Comparison of ENCODE assay signal across 27 cellular contexts in genomic region chr5:91433861-91434260, GRCh38. TPM values are rescaled to one million over a fixed set of nuclear protein-coding genes. Genes with fewer than 3 reads are reported as not detected.
A peak's percentile ranks its signal among the peaks of the same experiment; 100 is the strongest.
DNase-seq lines count a peak whose midpoint lies in the region; ATAC-seq and TF ChIP-seq lines count a peak whose summit lies in the region.
"Had no signal": no experiment of that assay in that cellular context is flagged by ENCODE, and none has a peak within 500 bp of the region (broad histone marks: within the 10 kb centered on the region; RNA-seq: fewer than 3 reads in every experiment).

No MANE protein-coding gene starts in this region.

- no peak overlapping the region for H2BK15ac ChIP-seq in H9 (ENCODE audit: low read depth, low read length)

- no peak overlapping the region for H4K8ac ChIP-seq in H9 (replicated peaks; ENCODE audit: insufficient read length, low read depth, low read length)

- no peaks in the 10 kb centered on the region for H3K27me3 ChIP-seq in H9 (ENCODE audit: insufficient read depth, low read length)
- no peaks in the 10 kb centered on the region for H3K27me3 ChIP-seq in aorta (ENCODE audit: control insufficient read depth in 1 of 2, insufficient read depth in 2 of 2, low read length in 1 of 2)
- H3K27me3 ChIP-seq: BLaER1 treated with 17β-estradiol and CSF1 and Interleukin-3, amounts not matched to agents 10 nM and 100 nM; MG63; pancreas had no signal

- H3K4me1 Mint-ChIP-seq in activated T-cell treated with anti-CD3 and anti-CD28 coated beads, Interleukin-2, amount 50 U/mL, for 4 hours (ENCODE audit: low read depth), result peaks cover 32% of the 10 kb centered on the region
- H3K4me1 Mint-ChIP-seq in H9, result peaks cover 19 to 20% of the 10 kb centered on the region in 2 experiments
- peaks cover 5 to 14% of the 10 kb centered on the region in 2 donors for H3K4me1 Mint-ChIP-seq in stimulated activated naive B cell treated with anti-CD40 and anti-IgM and Interleukin-4, amounts not matched to agents 10 μg/mL and 1 μg/mL and 100 μg/mL, for 72 hours
- H3K4me1 Mint-ChIP-seq in WTC11, result peaks cover 19% of the 10 kb centered on the region
- H3K4me1 Mint-ChIP-seq: brain had no signal

- H2AFZ ChIP-seq in H9 (ENCODE audit: low read length), result no peak overlapping the region

- H2AK5ac ChIP-seq in H9 (ENCODE audit: insufficient read length, low read length), result no peak overlapping the region

- no peaks in the 10 kb centered on the region for H3K23me2 ChIP-seq in H9 (ENCODE audit: insufficient read length, low read depth, low read length, poor library complexity, severe bottlenecking)

- no peak overlapping the region for H4K5ac ChIP-seq in H9 (ENCODE audit: insufficient read length, low read depth, low read length)

- H3K23ac ChIP-seq in H9 (ENCODE audit: insufficient read length, low read depth, low read length), result no peak overlapping the region

- H3K4me1 ChIP-seq in H9 (ENCODE audit: insufficient read depth, low read length) (no peaks in the 10 kb centered on the region), aorta (ENCODE audit: control insufficient read depth in 1 of 2, insufficient read depth in 2 of 2, low read length in 2 of 2) (no peaks in the 10 kb centered on the region)
- H3K4me1 ChIP-seq: pancreas had no signal

- ATAC-seq in activated T-cell treated with anti-CD3 and anti-CD28 coated beads, Interleukin-2, amount 50 U/mL, for 4 hours, result peak; percentile 18 to 41
- ATAC-seq in activated naive CD4-positive, alpha-beta T cell treated with anti-CD3 and anti-CD28 coated beads, Interleukin-2, amount 50 U/mL, for 72 hours, result peak; percentile 39 to 47
- ATAC-seq in stimulated activated naive B cell treated with anti-CD40 and anti-IgM and Interleukin-4, amounts not matched to agents 10 μg/mL and 1 μg/mL and 100 μg/mL, for 72 hours (replicated peaks), result peak in 1 of 2 donors; percentile 29
- ATAC-seq in aorta (ENCODE audit: low FRiP score) (no peak), HG03039 (IDR thresholded peaks at IDR 0.05; ENCODE audit: unreplicated experiment) (no peak), WTC11 (no peak)
- ATAC-seq: HCT116, pancreas, right cardiac atrium had no signal

- H3K36me3 ChIP-seq in aorta (ENCODE audit: control insufficient read depth in 1 of 2, insufficient read depth in 2 of 2, low read length in 1 of 2), result no peaks in the 10 kb centered on the region
- H3K36me3 ChIP-seq: BLaER1 treated with 17β-estradiol and CSF1 and Interleukin-3, amounts not matched to agents 10 nM and 100 nM; MG63; pancreas had no signal

- no CpG with 5 or more reads among the region's 1 CpG for WGBS in H9 (ENCODE audit: extremely low coverage, insufficient read length, low lambda C conversion rate)
- WGBS in aorta, 2 donors, result 98 to 100% methylated on average over 1 of the region's 1 CpG

- H3T11ph ChIP-seq in H9 (ENCODE audit: low read length), result no peak overlapping the region

- CTCF ChIA-PET in WTC11 (lab: Charles Lee), result interaction anchor here (0.9 to 2.9 kb wide), 3 partner anchors 14 to 214 kb away, joined by 3 to 13 read pairs (median 3); no protein-coding TSS in a partner anchor

- DNase-seq in activated T-cell treated with anti-CD3 and anti-CD28 coated beads, Interleukin-2, amount 50 U/mL, for 4 hours, result no peak
- no peak for DNase-seq in activated T-cell treated with anti-CD3 and anti-CD28 coated beads, Interleukin-2, amount 50 U/mL, for 48 hours
- no peak for DNase-seq in H9
- no peak for DNase-seq in activated naive CD4-positive, alpha-beta T cell treated with anti-CD3 and anti-CD28 coated beads, Interleukin-2, amount 50 U/mL, for 72 hours (ENCODE audit: low spot score in 2 of 2)
- no peak for DNase-seq in stimulated activated naive B cell treated with anti-CD40 and anti-IgM and Interleukin-4, amounts not matched to agents 10 μg/mL and 1 μg/mL and 100 μg/mL, for 72 hours
- DNase-seq in aorta, result no peak
- no peak for DNase-seq in WTC11 (ENCODE audit: low spot score)
- DNase-seq: activated CD4-positive, CD25-positive, alpha-beta regulatory T cell treated with anti-CD3 and anti-CD28 coated beads, Interleukin-2, amount 50 U/mL, for 72 hours; activated naive CD8-positive, alpha-beta T cell treated with anti-CD3 and anti-CD28 coated beads, Interleukin-2, amount 10 ng/mL, durations not matched to agents 7 days and 5 days; DMS53; GF-D8; MG63; NCI-H1436; NCI-H2171; NCI-H524 treated with DMSO at 0.1 percent for 48 hours; pancreas; right cardiac atrium; RPMI8226; stimulated activated CD4-positive, alpha-beta T cell treated with anti-CD3 and anti-CD28 coated beads, Interleukin-12 subunit alpha, Interleukin-12 subunit beta, amount 100 ng/mL, for 4 hours; substantia nigra; T-helper 9 cell had no signal

- intact Hi-C loops in aorta (cut with DNase I), result no loop called here

- no peak overlapping the region for H2BK20ac ChIP-seq in H9 (ENCODE audit: low read depth, low read length, poor library complexity, severe bottlenecking)

- H3K56ac ChIP-seq in H9 (ENCODE audit: insufficient read length, low read depth, low read length), result no peak overlapping the region

- no peak overlapping the region for H3K4me3 ChIP-seq in aorta (ENCODE audit: low read length in 2 of 2)
- H3K4me3 ChIP-seq: BLaER1 treated with 17β-estradiol and CSF1 and Interleukin-3, amounts not matched to agents 10 nM and 100 nM; MG63; pancreas; SK-N-MC had no signal

- H3K4ac ChIP-seq in H9 (ENCODE audit: low read depth, low read length), result no peak overlapping the region

- peaks cover 5% of the 10 kb centered on the region for H3K36me3 Mint-ChIP-seq in activated T-cell treated with anti-CD3 and anti-CD28 coated beads, Interleukin-2, amount 50 U/mL, for 4 hours (ENCODE audit: insufficient read depth)
- H3K36me3 Mint-ChIP-seq in H9 (ENCODE audit: insufficient read depth in 1 of 3, low read depth in 3 of 3), result no peaks in the 10 kb centered on the region
- peaks cover 0 to 7% of the 10 kb centered on the region in 2 donors for H3K36me3 Mint-ChIP-seq in activated naive CD4-positive, alpha-beta T cell treated with anti-CD3 and anti-CD28 coated beads, Interleukin-2, amount 50 U/mL, for 72 hours
- H3K36me3 Mint-ChIP-seq in stimulated activated naive B cell treated with anti-CD40 and anti-IgM and Interleukin-4, amounts not matched to agents 10 μg/mL and 1 μg/mL and 100 μg/mL, for 72 hours, result peaks cover 5% of the 10 kb centered on the region in 2 donors
- peaks cover 5% of the 10 kb centered on the region; the same call in 1 of the 2 replicates for H3K36me3 Mint-ChIP-seq in WTC11
- H3K36me3 Mint-ChIP-seq: brain, memory B cell had no signal

- H3K79me2 ChIP-seq in H9 (ENCODE audit: insufficient read depth, low read length), result no peaks in the 10 kb centered on the region; the same call in 1 of the 2 replicates

- no peak overlapping the region for H4K91ac ChIP-seq in H9 (ENCODE audit: insufficient read length, low read depth, low read length)

- no peak overlapping the region for H3K9ac ChIP-seq in H9 (ENCODE audit: extremely low read depth, insufficient read length, low read length)
- H3K9ac ChIP-seq: BLaER1 treated with 17β-estradiol and CSF1 and Interleukin-3, amounts not matched to agents 10 nM and 100 nM had no signal

- POLR2A ChIA-PET in WTC11 (lab: Charles Lee), result no interaction called here

- no peaks in the 10 kb centered on the region for H3K79me1 ChIP-seq in H9 (ENCODE audit: insufficient read depth, low read depth, low read length, poor library complexity, severe bottlenecking)

- no peak overlapping the region for H3K27ac ChIP-seq in H9 (ENCODE audit: insufficient read length, low read depth, low read length)
- no peak overlapping the region for H3K27ac ChIP-seq in aorta (ENCODE audit: low read depth in 1 of 2, low read length in 2 of 2)
- H3K27ac ChIP-seq: BLaER1 treated with 17β-estradiol and CSF1 and Interleukin-3, amounts not matched to agents 10 nM and 100 nM; pancreas; SK-N-MC had no signal

- no peak overlapping the region for H2BK5ac ChIP-seq in H9 (ENCODE audit: insufficient read length, low read length)

- no peaks in the 10 kb centered on the region for H4K20me1 ChIP-seq in H9 (ENCODE audit: control insufficient read depth, insufficient read depth, insufficient read length)
- H4K20me1 ChIP-seq: BLaER1 treated with 17β-estradiol and CSF1 and Interleukin-3, amounts not matched to agents 10 nM and 100 nM had no signal

- no peak overlapping the region for H3K4me2 ChIP-seq in H9 (ENCODE audit: insufficient read depth, insufficient read length, low read length)

- no peak overlapping the region for H3K18ac ChIP-seq in H9 (ENCODE audit: insufficient read length, low read depth, low read length)

- no peak overlapping the region for H2BK12ac ChIP-seq in H9 (ENCODE audit: insufficient read length, low read depth, low read length)

- H3K9me3 ChIP-seq in H9 (ENCODE audit: control insufficient read depth, low read depth, low read length), result no peaks in the 10 kb centered on the region
- H3K9me3 ChIP-seq in aorta (ENCODE audit: control insufficient read depth, low read length), result peaks cover 2% of the 10 kb centered on the region
- H3K9me3 ChIP-seq: MG63, pancreas had no signal

- no peak overlapping the region for H3K14ac ChIP-seq in H9 (ENCODE audit: insufficient read depth, low read length)

- peaks cover 6% of the 10 kb centered on the region for H3K9me3 Mint-ChIP-seq in activated T-cell treated with anti-CD3 and anti-CD28 coated beads, Interleukin-2, amount 50 U/mL, for 4 hours
- H3K9me3 Mint-ChIP-seq in H9 (peaks cover 0 to 4% of the 10 kb centered on the region in 2 experiments; a peak in 2 of 5 replicates), WTC11 (peaks cover 17% of the 10 kb centered on the region)
- H3K9me3 Mint-ChIP-seq in activated naive CD4-positive, alpha-beta T cell treated with anti-CD3 and anti-CD28 coated beads, Interleukin-2, amount 50 U/mL, for 72 hours, result peaks cover 0 to 5% of the 10 kb centered on the region in 2 donors
- H3K9me3 Mint-ChIP-seq in stimulated activated naive B cell treated with anti-CD40 and anti-IgM and Interleukin-4, amounts not matched to agents 10 μg/mL and 1 μg/mL and 100 μg/mL, for 72 hours, result peaks cover 3 to 5% of the 10 kb centered on the region in 2 donors

- H3K4me3 Mint-ChIP-seq in activated T-cell treated with anti-CD3 and anti-CD28 coated beads, Interleukin-2, amount 50 U/mL, for 4 hours, result peak overlapping the region; percentile 38
- H3K4me3 Mint-ChIP-seq in H9 (no peak overlapping the region), WTC11 (no peak overlapping the region)
- no peak overlapping the region for H3K4me3 Mint-ChIP-seq in stimulated activated naive B cell treated with anti-CD40 and anti-IgM and Interleukin-4, amounts not matched to agents 10 μg/mL and 1 μg/mL and 100 μg/mL, for 72 hours
- H3K4me3 Mint-ChIP-seq: activated naive CD8-positive, alpha-beta T cell treated with anti-CD3 and anti-CD28 coated beads, Interleukin-2, amount 10 ng/mL, durations not matched to agents 7 days and 5 days; brain; memory B cell had no signal

- no peaks in the 10 kb centered on the region for H3K27me3 Mint-ChIP-seq in activated T-cell treated with anti-CD3 and anti-CD28 coated beads, Interleukin-2, amount 50 U/mL, for 4 hours (ENCODE audit: low read depth)
- H3K27me3 Mint-ChIP-seq in H9 (ENCODE audit: low read depth), result no peaks in the 10 kb centered on the region
- no peaks in the 10 kb centered on the region for H3K27me3 Mint-ChIP-seq in stimulated activated naive B cell treated with anti-CD40 and anti-IgM and Interleukin-4, amounts not matched to agents 10 μg/mL and 1 μg/mL and 100 μg/mL, for 72 hours
- no peaks in the 10 kb centered on the region for H3K27me3 Mint-ChIP-seq in WTC11 (ENCODE audit: low read depth)
- H3K27me3 Mint-ChIP-seq: activated naive CD8-positive, alpha-beta T cell treated with anti-CD3 and anti-CD28 coated beads, Interleukin-2, amount 10 ng/mL, durations not matched to agents 7 days and 5 days; brain; memory B cell had no signal

- TF ChIP-seq CTCF in H9 (conservative IDR thresholded peaks at IDR 0.05) (no peak), WTC11 (IDR thresholded peaks at IDR 0.05) (no peak)

- H3K27ac Mint-ChIP-seq in H9 (peak overlapping the region in 2 of 3 experiments; percentile 4 to 53; a peak in 2 of 7 replicates), WTC11 (no peak overlapping the region)
- no peak overlapping the region for H3K27ac Mint-ChIP-seq in activated naive CD4-positive, alpha-beta T cell treated with anti-CD3 and anti-CD28 coated beads, Interleukin-2, amount 50 U/mL, for 72 hours
- H3K27ac Mint-ChIP-seq in stimulated activated naive B cell treated with anti-CD40 and anti-IgM and Interleukin-4, amounts not matched to agents 10 μg/mL and 1 μg/mL and 100 μg/mL, for 72 hours, result peak overlapping the region; percentile 39
- H3K27ac Mint-ChIP-seq: activated naive CD8-positive, alpha-beta T cell treated with anti-CD3 and anti-CD28 coated beads, Interleukin-2, amount 10 ng/mL, durations not matched to agents 7 days and 5 days; brain; memory B cell had no signal

- no peak overlapping the region for H2BK120ac ChIP-seq in H9 (ENCODE audit: low read depth, low read length, poor library complexity, severe bottlenecking)

RNA-seq across cellular contexts. Expression of gene ARRDC3, which starts 50.7 kb away (rescaled TPM):
- total RNA-seq in activated T-cell treated with anti-CD3 and anti-CD28 coated beads, Interleukin-2, amount 50 U/mL, for 4 hours, result 10 to 100 TPM; 14.5 to 30.2 (median 24.1) TPM
- total RNA-seq in H9 (2021) (2.8 and 5.5 TPM in 2 replicates), aorta (10 to 100 TPM; 45.6 to 72.2 TPM), WTC11 (2021) (10.3 to 25.1 TPM (median 21.8 TPM) in 3 replicates)
- 10 to 100 TPM; 10.4 to 49.4 TPM for total RNA-seq in activated naive CD4-positive, alpha-beta T cell treated with anti-CD3 and anti-CD28 coated beads, Interleukin-2, amount 50 U/mL, for 72 hours
- polyA plus RNA-seq in aorta, result 10 to 100 TPM; 11.4 to 13.0 TPM

Comparison
In these comparisons a context has a peak if more than half of its experiments do, and no peak if none do; other contexts are left out.
1. ATAC-seq: peak in activated T-cell treated with anti-CD3 and anti-CD28 coated beads, Interleukin-2, amount 50 U/mL, for 4 hours (2 of 2) and activated naive CD4-positive, alpha-beta T cell treated with anti-CD3 and anti-CD28 coated beads, Interleukin-2, amount 50 U/mL, for 72 hours (2 of 2); none in aorta (single experiment), HG03039 (single experiment) and WTC11 (single experiment).
2. H3K27ac Mint-ChIP-seq: peak in H9 (2 of 3) and stimulated activated naive B cell treated with anti-CD40 and anti-IgM and Interleukin-4, amounts not matched to agents 10 μg/mL and 1 μg/mL and 100 μg/mL, for 72 hours (single experiment); none in activated naive CD4-positive, alpha-beta T cell treated with anti-CD3 and anti-CD28 coated beads, Interleukin-2, amount 50 U/mL, for 72 hours (0 of 2) and WTC11 (single experiment).